In genomic region chr11:81059356-81059755, GRCh38 we compare ENCODE assay signal across 17 cellular contexts.
DNase-seq lines count a peak whose midpoint lies in the region; ATAC-seq and TF ChIP-seq lines count a peak whose summit lies in the region.
"Had no signal": no experiment of that assay in that cellular context is flagged by ENCODE, and none has a peak within 500 bp of the region (broad histone marks: within the 10 kb centered on the region; RNA-seq: fewer than 3 reads in every experiment).

No MANE protein-coding gene starts in this region.

- H3K9me3 Mint-ChIP-seq in nephron progenitor cell: no peaks in the 10 kb centered on the region

- TF ChIP-seq CTCF in OCI-LY3 (IDR thresholded peaks at IDR 0.05; ENCODE audit: low read depth, low read length): no peak
- no peak for TF ChIP-seq CTCF in nephron progenitor cell (IDR thresholded peaks at IDR 0.05)

- H3K27ac Mint-ChIP-seq in nephron progenitor cell: peak overlapping the region; percentile 21
- H3K27ac Mint-ChIP-seq: CD4-positive, alpha-beta memory T cell had no signal

- H3K9ac ChIP-seq in OCI-LY3 (ENCODE audit: low read length): no peak overlapping the region

- ATAC-seq in HG03045 (IDR thresholded peaks at IDR 0.05; ENCODE audit: unreplicated experiment): no peak
- no peak for ATAC-seq in HG03432 (IDR thresholded peaks at IDR 0.05; ENCODE audit: unreplicated experiment)
- ATAC-seq: A549 had no signal

- no peaks in the 10 kb centered on the region for H3K79me2 ChIP-seq in OCI-LY3 (ENCODE audit: low read length)

- H2AFZ ChIP-seq in OCI-LY3 (ENCODE audit: low read depth, low read length): 0 out of 2 replicates have a peak overlapping the region, but pooled peaks have one; percentile 1

- H3K9me3 ChIP-seq in OCI-LY3 (ENCODE audit: insufficient read depth, low read length): no peaks in the 10 kb centered on the region
- H3K9me3 ChIP-seq: A549, HAP-1 had no signal

- no peak overlapping the region for H3K4me3 Mint-ChIP-seq in nephron progenitor cell
- H3K4me3 Mint-ChIP-seq: CD4-positive, alpha-beta memory T cell had no signal

- DNase-seq in ELF-1 (ENCODE audit: low read depth, low spot score): peak; percentile 11
- DNase-seq in foreskin melanocyte: peak; percentile 0
- no peak for DNase-seq in nephron progenitor cell
- DNase-seq in NCI-H2171 treated with DMSO at 0.1 percent for 48 hours (lab: John Stamatoyannopoulos, UW): no peak
- DNase-seq: AML-193; CD4-positive, alpha-beta memory T cell; DMS153; DMS79; GF-D8; IMR-90 had no signal

- no peak overlapping the region for H3K4me2 ChIP-seq in OCI-LY3 (ENCODE audit: low read length)
- H3K4me2 ChIP-seq: A549 had no signal

- no peaks in the 10 kb centered on the region for H3K4me1 ChIP-seq in OCI-LY3 (ENCODE audit: low read length)
- H3K4me1 ChIP-seq: A549, HAP-1 had no signal

- H3K27me3 Mint-ChIP-seq in nephron progenitor cell (ENCODE audit: low read depth, poor library complexity): peaks cover 12% of the 10 kb centered on the region
- H3K27me3 Mint-ChIP-seq: CD4-positive, alpha-beta memory T cell had no signal

- no peak overlapping the region for H3K27ac ChIP-seq in OCI-LY3 (ENCODE audit: low read length)
- H3K27ac ChIP-seq: 22Rv1, A549, C4-2B had no signal

- no peaks in the 10 kb centered on the region for H4K20me1 ChIP-seq in OCI-LY3 (ENCODE audit: insufficient read depth, low read length)

- no peaks in the 10 kb centered on the region for H3K36me3 ChIP-seq in OCI-LY3 (replicated peaks; ENCODE audit: low read depth, low read length)
- H3K36me3 ChIP-seq: HAP-1 had no signal

- H3K36me3 Mint-ChIP-seq in nephron progenitor cell (ENCODE audit: low read depth): no peaks in the 10 kb centered on the region
- H3K36me3 Mint-ChIP-seq: CD4-positive, alpha-beta memory T cell had no signal

- no peak overlapping the region for H3K4me3 ChIP-seq in OCI-LY3 (ENCODE audit: low read length)
- H3K4me3 ChIP-seq: A549, HAP-1 had no signal

- no peaks in the 10 kb centered on the region for H3K4me1 Mint-ChIP-seq in nephron progenitor cell
- H3K4me1 Mint-ChIP-seq: CD4-positive, alpha-beta memory T cell had no signal

- H3K27me3 ChIP-seq in OCI-LY3 (ENCODE audit: low read depth, low read length): no peaks in the 10 kb centered on the region

Comparison
In these comparisons a context has a peak if more than half of its experiments do, and no peak if none do; other contexts are left out.
1. DNase-seq: peak in ELF-1 (single experiment) and foreskin melanocyte (single experiment); none in nephron progenitor cell (single experiment) and NCI-H2171 treated with DMSO at 0.1 percent for 48 hours (single experiment).